8 cellular contexts compared by ENCODE assay signal in genomic region chr6:36986704-36987047, GRCh38. TPM values are rescaled to one million over a fixed set of nuclear protein-coding genes. Genes with fewer than 3 reads are reported as not detected.
DNase-seq lines count a peak whose midpoint lies in the region; FAIRE-seq and TF ChIP-seq lines count a peak whose summit lies in the region.

No MANE protein-coding gene starts in this region.

- TF ChIP-seq CTCF in MM.1S (IDR thresholded peaks at IDR 0.05; ENCODE audit: low read length) = no peak
- no peak for TF ChIP-seq CTCF in neural cell (IDR thresholded peaks at IDR 0.05; ENCODE audit: poor library complexity, severe bottlenecking)

- H3K27me3 ChIP-seq in MM.1S (replicated peaks; ENCODE audit: insufficient read depth, low read length) (no peaks in the 10 kb centered on the region), duodenal mucosa (ENCODE audit: control insufficient read depth in 1 of 2, insufficient read depth in 2 of 2, low read length in 2 of 2) (no peaks in the 10 kb centered on the region), neural cell (ENCODE audit: insufficient read depth, low read depth, low read length) (no peaks in the 10 kb centered on the region)

- no peaks in the 10 kb centered on the region for H4K20me1 ChIP-seq in MM.1S (ENCODE audit: insufficient read depth, low read length)
- H4K20me1 ChIP-seq in neural cell (ENCODE audit: insufficient read depth) = peaks cover 1% of the 10 kb centered on the region

- H3K4me1 ChIP-seq in MM.1S (ENCODE audit: low read length) (peaks cover 10% of the 10 kb centered on the region), duodenal mucosa (ENCODE audit: control insufficient read depth in 1 of 2, insufficient read depth in 2 of 2, low read length in 2 of 2) (peaks cover 17 to 23% of the 10 kb centered on the region in 2 donors)

- no peak for TF ChIP-seq EP300 in neural cell (conservative IDR thresholded peaks at IDR 0.05; ENCODE audit: poor library complexity, severe bottlenecking)

- H3K9ac ChIP-seq in MM.1S (ENCODE audit: low read length) (peak overlapping the region; percentile 99), duodenal mucosa (ENCODE audit: low read depth in 1 of 2, low read length in 2 of 2) (peak overlapping the region; percentile 87 to 91), neural cell (ENCODE audit: low read length) (peak overlapping the region; percentile 92)

- 0 out of 2 replicates have a peak, but pooled peaks cover 4% of the 10 kb centered on the region for H3F3A ChIP-seq in MM.1S (ENCODE audit: insufficient read depth, low read length)
- no peaks in the 10 kb centered on the region for H3F3A ChIP-seq in neural cell (ENCODE audit: insufficient read depth, low read length, poor library complexity, severe bottlenecking)

- H3K79me2 ChIP-seq in MM.1S (ENCODE audit: low read length) (peaks cover 43% of the 10 kb centered on the region), neural cell (replicated peaks; ENCODE audit: insufficient read depth, low read length) (peaks cover 38% of the 10 kb centered on the region)

- no peak for TF ChIP-seq POLR2A in GM12891 (IDR thresholded peaks at IDR 0.05; ENCODE audit: low read depth, low read length)

- H3K9me3 ChIP-seq in MM.1S (replicated peaks; ENCODE audit: insufficient read depth, low read length) (no peaks in the 10 kb centered on the region), duodenal mucosa (ENCODE audit: control insufficient read depth in 1 of 2, low read length in 2 of 2) (no peaks in the 10 kb centered on the region), neural cell (ENCODE audit: low read length) (no peaks in the 10 kb centered on the region)

- peak overlapping the region; percentile 95 for H3K4me2 ChIP-seq in MM.1S (ENCODE audit: low read depth, low read length)
- peak overlapping the region; percentile 98 for H3K4me2 ChIP-seq in neural cell (ENCODE audit: low read length)

- H3K4me3 ChIP-seq in MM.1S (ENCODE audit: low read length) (peak overlapping the region; percentile 100), duodenal mucosa (ENCODE audit: low read depth in 1 of 2, low read length in 2 of 2) (peak overlapping the region; percentile 91 to 96), neural cell (ENCODE audit: low read length) (peak overlapping the region; percentile 89)

- TF ChIP-seq RAD21 in neural cell (conservative IDR thresholded peaks at IDR 0.05) = no peak

- no peak for DNase-seq in GM12891 (ENCODE audit: insufficient read length, low spot score)
- peak; percentile 30 for DNase-seq in MM.1S
- no peak for DNase-seq in GOT3 (lab: John Stamatoyannopoulos, UW)
- no peak for DNase-seq in stimulated activated CD4-positive, alpha-beta T cell treated with anti-CD3 and anti-CD28 coated beads, Interleukin-4, amount 100 ng/mL, for 4 hours
- DNase-seq in DMS114 treated with DMSO at 0.1 percent for 48 hours (lab: John Stamatoyannopoulos, UW; ENCODE audit: unreplicated experiment) = no peak
- no peak for DNase-seq in HPDE6-E6E7 (ENCODE audit: extremely low spot score)

- peak; percentile 26 for FAIRE-seq in GM12891 (lab: Jason Lieb, UNC)

- H2AFZ ChIP-seq in MM.1S (ENCODE audit: low read length) (peak overlapping the region; percentile 74), neural cell (ENCODE audit: low read depth, low read length) (peak overlapping the region; percentile 88)

- H3K36me3 ChIP-seq in MM.1S (replicated peaks; ENCODE audit: insufficient read depth, low read length) (no peaks in the 10 kb centered on the region), duodenal mucosa (ENCODE audit: control insufficient read depth in 1 of 2, insufficient read depth in 2 of 2, low read length in 2 of 2) (no peaks in the 10 kb centered on the region), neural cell (ENCODE audit: insufficient read depth, low read length) (no peaks in the 10 kb centered on the region)

- H3K9me2 ChIP-seq in MM.1S (replicated peaks; ENCODE audit: insufficient read depth, low read length) (no peaks in the 10 kb centered on the region), neural cell (ENCODE audit: insufficient read depth, low read length) (no peaks in the 10 kb centered on the region)

- H3K27ac ChIP-seq in MM.1S (ENCODE audit: low read length) (peak overlapping the region; percentile 62; the same call in 1 of the 2 replicates), duodenal mucosa (ENCODE audit: low read depth, low read length) (peak overlapping the region; percentile 91), neural cell (ENCODE audit: low read length) (peak overlapping the region; percentile 89)

TF ChIP-seq in GM12891, 5 proteins besides CTCF, POLR2A, EP300 and RAD21:
- no peak for TF ChIP-seq POLR2AphosphoS5 (IDR thresholded peaks at IDR 0.05; ENCODE audit: low read depth, low read length)
- TF ChIP-seq SPI1 (IDR thresholded peaks at IDR 0.05; ENCODE audit: low read depth, low read length) = no peak
- TF ChIP-seq POU2F2 (IDR thresholded peaks at IDR 0.05; ENCODE audit: low read depth, low read length) = no peak
- TF ChIP-seq PAX5 (IDR thresholded peaks at IDR 0.05; ENCODE audit: insufficient read depth, low read length, severe bottlenecking) = no peak
- no peak for TF ChIP-seq TAF1 (IDR thresholded peaks at IDR 0.05; ENCODE audit: low read depth, low read length)

TF ChIP-seq in neural cell, 6 proteins besides CTCF, POLR2A, EP300 and RAD21:
- no peak for TF ChIP-seq SMC3 (conservative IDR thresholded peaks at IDR 0.05; ENCODE audit: poor library complexity)
- no peak for TF ChIP-seq MXI1 (conservative IDR thresholded peaks at IDR 0.05; ENCODE audit: poor library complexity, severe bottlenecking)
- no peak for TF ChIP-seq POLR2AphosphoS5 (IDR thresholded peaks at IDR 0.05)
- TF ChIP-seq TAF1 (IDR thresholded peaks at IDR 0.05; ENCODE audit: low read depth) = no peak
- TF ChIP-seq, protein P1, sequence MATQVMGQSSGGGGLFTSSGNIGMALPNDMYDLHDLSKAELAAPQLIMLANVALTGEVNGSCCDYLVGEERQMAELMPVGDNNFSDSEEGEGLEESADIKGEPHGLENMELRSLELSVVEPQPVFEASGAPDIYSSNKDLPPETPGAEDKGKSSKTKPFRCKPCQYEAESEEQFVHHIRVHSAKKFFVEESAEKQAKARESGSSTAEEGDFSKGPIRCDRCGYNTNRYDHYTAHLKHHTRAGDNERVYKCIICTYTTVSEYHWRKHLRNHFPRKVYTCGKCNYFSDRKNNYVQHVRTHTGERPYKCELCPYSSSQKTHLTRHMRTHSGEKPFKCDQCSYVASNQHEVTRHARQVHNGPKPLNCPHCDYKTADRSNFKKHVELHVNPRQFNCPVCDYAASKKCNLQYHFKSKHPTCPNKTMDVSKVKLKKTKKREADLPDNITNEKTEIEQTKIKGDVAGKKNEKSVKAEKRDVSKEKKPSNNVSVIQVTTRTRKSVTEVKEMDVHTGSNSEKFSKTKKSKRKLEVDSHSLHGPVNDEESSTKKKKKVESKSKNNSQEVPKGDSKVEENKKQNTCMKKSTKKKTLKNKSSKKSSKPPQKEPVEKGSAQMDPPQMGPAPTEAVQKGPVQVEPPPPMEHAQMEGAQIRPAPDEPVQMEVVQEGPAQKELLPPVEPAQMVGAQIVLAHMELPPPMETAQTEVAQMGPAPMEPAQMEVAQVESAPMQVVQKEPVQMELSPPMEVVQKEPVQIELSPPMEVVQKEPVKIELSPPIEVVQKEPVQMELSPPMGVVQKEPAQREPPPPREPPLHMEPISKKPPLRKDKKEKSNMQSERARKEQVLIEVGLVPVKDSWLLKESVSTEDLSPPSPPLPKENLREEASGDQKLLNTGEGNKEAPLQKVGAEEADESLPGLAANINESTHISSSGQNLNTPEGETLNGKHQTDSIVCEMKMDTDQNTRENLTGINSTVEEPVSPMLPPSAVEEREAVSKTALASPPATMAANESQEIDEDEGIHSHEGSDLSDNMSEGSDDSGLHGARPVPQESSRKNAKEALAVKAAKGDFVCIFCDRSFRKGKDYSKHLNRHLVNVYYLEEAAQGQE (IDR thresholded peaks at IDR 0.05; ENCODE audit: borderline replicate concordance) = no peak
- no peak for TF ChIP-seq EZH2 (IDR thresholded peaks at IDR 0.05; ENCODE audit: borderline replicate concordance, insufficient read depth, low read length, poor library complexity, severe bottlenecking)

RNA-seq across cellular contexts. Expression of gene MTCH1, which starts 0.7 kb away (rescaled TPM):
- polyA plus RNA-seq in GM12891 (2012; ENCODE audit: low read depth, missing spikeins) = 96.3 TPM
- 217 and 232 TPM in 2 replicates for polyA plus RNA-seq in neural cell
- 164 and 170 TPM in 2 replicates for polyA minus RNA-seq in neural cell

RNA-seq across cellular contexts. Expression of gene FGD2, which starts 18.8 kb away (rescaled TPM):
- polyA plus RNA-seq in GM12891 (2012; ENCODE audit: low read depth, missing spikeins) = 6.1 TPM
- polyA plus RNA-seq in neural cell = not detected in 2 replicates
- polyA minus RNA-seq in neural cell = not detected in 2 replicates

RNA-seq across cellular contexts. Expression of gene PI16, which starts 32.1 kb away (rescaled TPM):
- polyA plus RNA-seq in GM12891 (2012; ENCODE audit: low read depth, missing spikeins) = 0.19 TPM
- polyA plus RNA-seq in neural cell = 0.56 TPM in 1 of 2 replicates, not detected in the other
- not detected in 2 replicates for polyA minus RNA-seq in neural cell
